15 cellular contexts compared by ENCODE assay signal in genomic region chrX:46611658-46612362, GRCh38. TPM values are rescaled to one million over a fixed set of nuclear protein-coding genes. Genes with fewer than 3 reads are reported as not detected.
DNase-seq lines count a peak whose midpoint lies in the region; ATAC-seq, FAIRE-seq and TF ChIP-seq lines count a peak whose summit lies in the region.
"Had no signal": no experiment of that assay in that cellular context is flagged by ENCODE, and none has a peak within 500 bp of the region (broad histone marks: within the 10 kb centered on the region; RNA-seq: fewer than 3 reads in every experiment).

No MANE protein-coding gene starts in this region.

- DNase-seq in activated T-cell treated with anti-CD3 and anti-CD28 coated beads, Interleukin-2, amount 50 U/mL, for 1 hour = peak; percentile 22
- no peak for DNase-seq in activated T-cell treated with anti-CD3 and anti-CD28 coated beads for 4 hours
- no peak for DNase-seq in GM12891 (ENCODE audit: insufficient read length, low spot score)
- peak; percentile 20 for DNase-seq in activated T-helper 1 cell treated with Interleukin-2 at 50 U/mL for 16 hours (ENCODE audit: low read depth)
- peak; percentile 7 to 13 (median 9) for DNase-seq in effector memory CD8-positive, alpha-beta T cell
- DNase-seq in HT-29 (ENCODE audit: low spot score) = no peak
- no peak for DNase-seq in pons (ENCODE audit: low spot score)
- DNase-seq: DMS79 treated with DMSO at 0.1 percent for 48 hours, lower lobe of right lung, NCI-H2171 treated with DMSO at 0.1 percent for 48 hours, OCI-M1, right lobe of liver, uterus had no signal

- H3K27me3 Mint-ChIP-seq in effector memory CD8-positive, alpha-beta T cell = no peaks in the 10 kb centered on the region

- no peaks in the 10 kb centered on the region for H3K9me3 Mint-ChIP-seq in effector memory CD8-positive, alpha-beta T cell

- H3K36me3 Mint-ChIP-seq in effector memory CD8-positive, alpha-beta T cell (ENCODE audit: insufficient read depth) = peaks cover 4% of the 10 kb centered on the region

- peak overlapping the region; percentile 44 to 54 for H3K4me3 Mint-ChIP-seq in effector memory CD8-positive, alpha-beta T cell

- peak; percentile 40 for FAIRE-seq in GM12891 (lab: Jason Lieb, UNC)
- FAIRE-seq: islet of Langerhans had no signal

- peaks cover 7 to 8% of the 10 kb centered on the region in 2 donors for H3K4me1 Mint-ChIP-seq in effector memory CD8-positive, alpha-beta T cell (ENCODE audit: low read depth in 2 of 2)

- TF ChIP-seq POLR2A in GM12891 (IDR thresholded peaks at IDR 0.05; ENCODE audit: low read depth, low read length) = no peak

- H3K27ac Mint-ChIP-seq in effector memory CD8-positive, alpha-beta T cell = no peak overlapping the region

- peak; percentile 97 for ATAC-seq in effector memory CD8-positive, alpha-beta T cell (replicated peaks)
- ATAC-seq in HG03457 (IDR thresholded peaks at IDR 0.05; ENCODE audit: unreplicated experiment) = no peak
- ATAC-seq: lower lobe of right lung, right lobe of liver had no signal

TF ChIP-seq in GM12891, 5 proteins besides CTCF, POLR2A, EP300 and RAD21:
- TF ChIP-seq PAX5 (IDR thresholded peaks at IDR 0.05; ENCODE audit: insufficient read depth, low read length, severe bottlenecking) (no peak), TAF1 (IDR thresholded peaks at IDR 0.05; ENCODE audit: low read depth, low read length) (no peak), POLR2AphosphoS5 (IDR thresholded peaks at IDR 0.05; ENCODE audit: low read depth, low read length) (no peak)

RNA-seq across cellular contexts. Expression of gene CHST7, which starts 38.2 kb away (rescaled TPM):
- 5.2 TPM for polyA plus RNA-seq in GM12891 (2012; ENCODE audit: low read depth, missing spikeins)
- total RNA-seq in HT-29 (2014; rRNA removed; shearing (Covaris generic)) = 0.89 and 2.3 TPM in 2 replicates

Comparison
In these comparisons a context has a peak if more than half of its experiments do, and no peak if none do; other contexts are left out.
1. DNase-seq: peak in activated T-cell treated with anti-CD3 and anti-CD28 coated beads, Interleukin-2, amount 50 U/mL, for 1 hour (single experiment), activated T-helper 1 cell treated with Interleukin-2 at 50 U/mL for 16 hours (single experiment) and effector memory CD8-positive, alpha-beta T cell (3 of 3); none in activated T-cell treated with anti-CD3 and anti-CD28 coated beads for 4 hours (single experiment), GM12891 (single experiment), HT-29 (single experiment) and pons (single experiment).